In genomic region chr5:143002459-143003327, GRCh38 we compare ENCODE assay signal across 8 cellular contexts.
A peak's percentile ranks its signal among the peaks of the same experiment; 100 is the strongest.
DNase-seq lines count a peak whose midpoint lies in the region; ATAC-seq, FAIRE-seq and TF ChIP-seq lines count a peak whose summit lies in the region.

No MANE protein-coding gene starts in this region.

- FAIRE-seq in GM12878 (lab: Jason Lieb, UNC): peak; percentile 68

- DNase-seq in GDM1 (lab: John Stamatoyannopoulos, UW) (peak; percentile 82), GM12878 (ENCODE audit: low read depth, low spot score) (peak; percentile 82), kidney epithelial cell (ENCODE audit: low read depth) (no peak), NCI-H128 (lab: John Stamatoyannopoulos, UW; ENCODE audit: unreplicated experiment) (no peak)
- DNase-seq in stimulated activated CD4-positive, alpha-beta T cell treated with anti-CD3 and anti-CD28 coated beads, TNF-alpha, amount 100 ng/mL, for 48 hours (ENCODE audit: low read depth in 3 of 3): peak; percentile 26 to 46 (median 40)

- peak overlapping the region; percentile 89 for H3K27ac ChIP-seq in GM12878 (ENCODE audit: control insufficient read depth, insufficient read depth)

- RAD21 ChIA-PET in GM12878 (lab: Charles Lee; ENCODE audit: unreplicated experiment): interaction anchor here (0.6 to 11.9 kb wide), 68 partner anchors 10 to 1189 kb away, joined by 3 to 129 read pairs (median 4); partner anchors contain the start of genes KCTD16, NR3C1 and YIPF5

- no peaks in the 10 kb centered on the region; the same call in none of the 2 replicates for H3K79me2 ChIP-seq in GM12878 (ENCODE audit: control insufficient read depth, insufficient read depth, low read length)

- TF ChIP-seq CTCF in GM12878 (IDR thresholded peaks at IDR 0.05 in 2 of 3, conservative IDR thresholded peaks at IDR 0.05 in 1 of 3; ENCODE audit: control insufficient read depth in 2 of 3, extremely low read depth in 1 of 3, insufficient read depth in 1 of 3, low read depth in 3 of 3, low read length in 3 of 3) (peak; percentile 71 to 79 (median 75)), kidney epithelial cell (IDR thresholded peaks at IDR 0.05; ENCODE audit: insufficient read depth, low read length, poor library complexity, severe bottlenecking) (peak; percentile 63)

- ATAC-seq in GM21360 (IDR thresholded peaks at IDR 0.05; ENCODE audit: unreplicated experiment) (peak; percentile 73), HG03575 (IDR thresholded peaks at IDR 0.05; ENCODE audit: extremely low read depth, insufficient number of reproducible peaks, low FRiP score, unreplicated experiment) (peak; percentile 59), SK-N-SH treated with all-trans-retinoic acid at 6 μM for 48 hours (peak; percentile 53), GM12878 (peak; percentile 78)

- intact Hi-C loops in GM12878 (cut with micrococcal nuclease; ENCODE audit: unreplicated experiment): loop anchor here (1.0 to 10.0 kb wide), 7 partner anchors 52 to 962 kb away; no protein-coding TSS in a partner anchor

- H3K36me3 ChIP-seq in GM12878 (ENCODE audit: control insufficient read depth in 2 of 2, insufficient read depth in 2 of 2, low read length in 1 of 2): no peaks in the 10 kb centered on the region
- no peaks in the 10 kb centered on the region for H3K36me3 ChIP-seq in kidney epithelial cell (ENCODE audit: control insufficient read depth, insufficient read depth, low read length)

- under 1% methylated on average over 7 of the region's 7 CpGs for whole genome bisulfite sequencing in GM12878 (ENCODE audit: insufficient coverage, insufficient replicate concordance, low lambda C conversion rate, missing lambda C conversion rate)

- in situ Hi-C loops in GM12878 (cut with MboI): loop anchor here (10.0 kb wide), 3 partner anchors 78 to 1182 kb away; no protein-coding TSS in a partner anchor

- peaks cover 49% of the 10 kb centered on the region for H3K4me1 ChIP-seq in GM12878 (ENCODE audit: control insufficient read depth, insufficient read depth, low read length)

- no peaks in the 10 kb centered on the region for H3K27me3 ChIP-seq in GM12878 (replicated peaks in 1 of 2; ENCODE audit: control insufficient read depth in 2 of 2, insufficient read depth in 2 of 2, low read length in 1 of 2)
- H3K27me3 ChIP-seq in kidney epithelial cell (ENCODE audit: control insufficient read depth, insufficient read depth, low read length): no peaks in the 10 kb centered on the region

- SMC1A ChIA-PET in GM12878 (lab: Charles Lee; ENCODE audit: uncharacterized antibody, unreplicated experiment): interaction anchor here (0.6 to 11.6 kb wide), 70 partner anchors 7 to 1187 kb away, joined by 3 to 149 read pairs (median 4); partner anchors contain the start of gene NR3C1

- TF ChIP-seq RAD21 in GM12878 (IDR thresholded peaks at IDR 0.05; ENCODE audit: insufficient read depth, low read depth, low read length): peak; percentile 86

- TF ChIP-seq EP300 in GM12878 (IDR thresholded peaks at IDR 0.05; ENCODE audit: borderline replicate concordance in 1 of 2, control insufficient read depth in 1 of 2, low read depth in 2 of 2, low read length in 2 of 2): peak; percentile 95 to 97

- BruUV-seq in GM12878 (replicated peaks; lab: Mats Ljungman, UMichigan): TSS peak; percentile 79

- no peaks in the 10 kb centered on the region; the same call in 2 of the 3 replicates for H3K9me3 ChIP-seq in GM12878 (replicated peaks; ENCODE audit: control insufficient read depth, insufficient read depth, low read length)

- H4K20me1 ChIP-seq in GM12878 (ENCODE audit: control insufficient read depth, insufficient read depth): no peaks in the 10 kb centered on the region

- H3K9ac ChIP-seq in GM12878 (ENCODE audit: control insufficient read depth, insufficient read depth, low read length): peak overlapping the region; percentile 58

- peak overlapping the region; percentile 61 for H3K4me2 ChIP-seq in GM12878 (ENCODE audit: control insufficient read depth, insufficient read depth)

- POLR2A ChIA-PET in GM12878 (lab: Charles Lee): interaction anchor here (0.6 to 3.0 kb wide), 26 partner anchors 17 to 823 kb away, joined by 3 to 20 read pairs (median 4); no protein-coding TSS in a partner anchor

- peak overlapping the region; percentile 5 for H2AFZ ChIP-seq in GM12878 (ENCODE audit: control insufficient read depth, low read depth, low read length)

- H3K4me3 ChIP-seq in GM12878 (no peak overlapping the region), kidney epithelial cell (ENCODE audit: low read depth, low read length) (no peak overlapping the region)

- CTCF ChIA-PET in GM12878 (lab: Yijun Ruan, JAX): interaction anchor here (0.5 to 9.6 kb wide), 41 partner anchors 8 to 965 kb away, joined by 3 to 92 read pairs (median 4); partner anchors contain the start of gene NR3C1

- peak; percentile 47; the same call in 1 of the 2 replicates for TF ChIP-seq POLR2A in GM12878 (IDR thresholded peaks at IDR 0.05; ENCODE audit: low read depth, low read length)

TF ChIP-seq in SK-N-SH treated with all-trans-retinoic acid at 6 μM for 48 hours, 23 proteins besides CTCF, POLR2A, EP300 and RAD21 (continues in another document):
- TF ChIP-seq ARNTL (CRISPR knock-in tag; IDR thresholded peaks at IDR 0.05; ENCODE audit: borderline replicate concordance, low read depth) (no peak), ZFP3 (CRISPR knock-in tag; IDR thresholded peaks at IDR 0.05) (no peak), BACH2 (CRISPR knock-in tag; IDR thresholded peaks at IDR 0.05; ENCODE audit: borderline replicate concordance) (no peak), PPARA (CRISPR knock-in tag; IDR thresholded peaks at IDR 0.05; ENCODE audit: borderline replicate concordance) (no peak), TOX (CRISPR knock-in tag; IDR thresholded peaks at IDR 0.05; ENCODE audit: borderline replicate concordance) (no peak), TCF4 (CRISPR knock-in tag; IDR thresholded peaks at IDR 0.05; ENCODE audit: borderline replicate concordance) (no peak), ESRRG (CRISPR knock-in tag; IDR thresholded peaks at IDR 0.05) (no peak), ZNF70 (CRISPR knock-in tag; IDR thresholded peaks at IDR 0.05) (no peak), RARB (CRISPR knock-in tag; IDR thresholded peaks at IDR 0.05) (no peak), ISL1 (CRISPR knock-in tag; IDR thresholded peaks at IDR 0.05) (no peak), CSRNP3 (CRISPR knock-in tag; IDR thresholded peaks at IDR 0.05) (no peak)

TF ChIP-seq in GM12878, 131 proteins besides CTCF, POLR2A, EP300 and RAD21 (continues in another document):
- 0 out of 2 replicates have a peak, but pooled peaks have one; percentile 10 for TF ChIP-seq BMI1 (IDR thresholded peaks at IDR 0.05; ENCODE audit: borderline replicate concordance)
- no peak for TF ChIP-seq LARP7 (IDR thresholded peaks at IDR 0.05)
- 0 out of 2 replicates have a peak, but pooled peaks have one; percentile 22 for TF ChIP-seq RCOR1 (conservative IDR thresholded peaks at IDR 0.05; ENCODE audit: low read depth, low read length)
- TF ChIP-seq SKIL (IDR thresholded peaks at IDR 0.05; ENCODE audit: low read depth, poor library complexity, severe bottlenecking): peak; percentile 58
- peak; percentile 51; the same call in 1 of the 2 replicates for TF ChIP-seq PML (IDR thresholded peaks at IDR 0.05; ENCODE audit: low read length)
- TF ChIP-seq TARDBP (IDR thresholded peaks at IDR 0.05; ENCODE audit: borderline replicate concordance): no peak
- peak; percentile 63 for TF ChIP-seq ZNF687 (IDR thresholded peaks at IDR 0.05)
- TF ChIP-seq ZNF622 (IDR thresholded peaks at IDR 0.05): no peak
- no peak for TF ChIP-seq HCFC1 (IDR thresholded peaks at IDR 0.05; ENCODE audit: low read length)
- TF ChIP-seq NR2F1 (conservative IDR thresholded peaks at IDR 0.05): peak; percentile 60
- TF ChIP-seq SMC3 (IDR thresholded peaks at IDR 0.05; ENCODE audit: borderline replicate concordance, low read length): peak; percentile 80
- no peak for TF ChIP-seq TCF7 (IDR thresholded peaks at IDR 0.05; ENCODE audit: borderline replicate concordance)

Comparison
In these comparisons a context has a peak if more than half of its experiments do, and no peak if none do; other contexts are left out.
1. DNase-seq: peak in GDM1 (single experiment), GM12878 (single experiment) and stimulated activated CD4-positive, alpha-beta T cell treated with anti-CD3 and anti-CD28 coated beads, TNF-alpha, amount 100 ng/mL, for 48 hours (3 of 3); none in kidney epithelial cell (single experiment) and NCI-H128 (single experiment).
2. Peak in every context shown above with its lines, with median percentiles within 50 percentile points of each other: ATAC-seq.